2 cellular contexts compared by ENCODE assay signal in genomic region chr2:144004742-144005141, GRCh38.
TF ChIP-seq lines count a peak whose summit lies in the region.

No MANE protein-coding gene starts in this region.

TF ChIP-seq in K562, 482 proteins besides CTCF, POLR2A, EP300 and RAD21 (continued from another document and continues in another):
- TF ChIP-seq ZBTB5 (IDR thresholded peaks at IDR 0.05) (no peak), RREB1 (CRISPR knock-in tag; IDR thresholded peaks at IDR 0.05) (no peak), CEBPB (tag; IDR thresholded peaks at IDR 0.05) (no peak), CUX1 (CRISPR knock-in tag; IDR thresholded peaks at IDR 0.05) (no peak), FOXK1 (CRISPR knock-in tag; IDR thresholded peaks at IDR 0.05; ENCODE audit: borderline replicate concordance) (no peak), ZNF232 (CRISPR knock-in tag; IDR thresholded peaks at IDR 0.05) (no peak), CBFA2T2 (conservative IDR thresholded peaks at IDR 0.05) (peak; percentile 42; the same call in 1 of the 2 replicates), NELFE (IDR thresholded peaks at IDR 0.05; ENCODE audit: insufficient read depth, insufficient read length) (no peak)

TF ChIP-seq in WTC11, 78 proteins besides CTCF, POLR2A, EP300 and RAD21 (continued from another document):
- TF ChIP-seq AFF4 (CRISPR knock-in tag; IDR thresholded peaks at IDR 0.05; ENCODE audit: borderline replicate concordance) (no peak), NFE2L1 (CRISPR knock-in tag; IDR thresholded peaks at IDR 0.05) (no peak), SMAD4 (CRISPR knock-in tag; IDR thresholded peaks at IDR 0.05) (no peak), RORB (CRISPR knock-in tag; IDR thresholded peaks at IDR 0.05) (no peak), JAZF1 (CRISPR knock-in tag; IDR thresholded peaks at IDR 0.05) (no peak), PRDM15 (CRISPR knock-in tag; IDR thresholded peaks at IDR 0.05) (no peak), OVOL2 (CRISPR knock-in tag; IDR thresholded peaks at IDR 0.05; ENCODE audit: borderline replicate concordance) (no peak), ATF1 (CRISPR knock-in tag; IDR thresholded peaks at IDR 0.05) (no peak)
TF ChIP-seq in WTC11: peak in this region for 0.
